Comparison of ENCODE assay signal across 26 cellular contexts in genomic region chr13:32622827-32623226, GRCh38. TPM values are rescaled to one million over a fixed set of nuclear protein-coding genes. Genes with fewer than 3 reads are reported as not detected.
DNase-seq lines count a peak whose midpoint lies in the region; ATAC-seq and TF ChIP-seq lines count a peak whose summit lies in the region.
"Had no signal": no experiment of that assay in that cellular context is flagged by ENCODE, and none has a peak within 500 bp of the region (broad histone marks: within the 10 kb centered on the region; RNA-seq: fewer than 3 reads in every experiment).

No MANE protein-coding gene starts in this region.

- no peaks in the 10 kb centered on the region for H3K27me3 Mint-ChIP-seq in activated CD4-positive, alpha-beta memory T cell treated with anti-CD3 and anti-CD28 coated beads, Interleukin-2, amount 10 ng/mL, durations not matched to agents 7 days and 5 days
- H3K27me3 Mint-ChIP-seq: stimulated activated memory B cell treated with anti-CD40 and anti-IgM and Interleukin-4, amounts not matched to agents 10 μg/mL and 1 μg/mL and 100 μg/mL, for 72 hours had no signal

- no peak overlapping the region for H3K4me3 Mint-ChIP-seq in activated CD4-positive, alpha-beta memory T cell treated with anti-CD3 and anti-CD28 coated beads, Interleukin-2, amount 10 ng/mL, durations not matched to agents 7 days and 5 days
- H3K4me3 Mint-ChIP-seq: stimulated activated memory B cell treated with anti-CD40 and anti-IgM and Interleukin-4, amounts not matched to agents 10 μg/mL and 1 μg/mL and 100 μg/mL, for 72 hours had no signal

- H4K20me1 ChIP-seq in HCT116 (ENCODE audit: insufficient read depth): no peaks in the 10 kb centered on the region

- no peak overlapping the region for H3K9ac ChIP-seq in HCT116 (ENCODE audit: low read length)

- peak; percentile 80 to 98 for ATAC-seq in activated naive CD4-positive, alpha-beta T cell treated with anti-CD3 and anti-CD28 coated beads, Interleukin-2, amount 50 U/mL, for 72 hours
- ATAC-seq in HCT116: no peak
- ATAC-seq in GM18873 (IDR thresholded peaks at IDR 0.05; ENCODE audit: low FRiP score, unreplicated experiment): no peak
- ATAC-seq: foreskin keratinocyte; GM12878; stimulated activated memory B cell treated with anti-CD40 and anti-IgM and Interleukin-4, amounts not matched to agents 10 μg/mL and 1 μg/mL and 100 μg/mL, for 72 hours had no signal

- H3K27ac Mint-ChIP-seq in activated naive CD4-positive, alpha-beta T cell treated with anti-CD3 and anti-CD28 coated beads, Interleukin-2, amount 50 U/mL, for 72 hours: peak overlapping the region in 1 of 2 donors; percentile 59
- H3K27ac Mint-ChIP-seq in activated CD4-positive, alpha-beta memory T cell treated with anti-CD3 and anti-CD28 coated beads, Interleukin-2, amount 10 ng/mL, durations not matched to agents 7 days and 5 days: peak overlapping the region; percentile 38
- H3K27ac Mint-ChIP-seq: stimulated activated memory B cell treated with anti-CD40 and anti-IgM and Interleukin-4, amounts not matched to agents 10 μg/mL and 1 μg/mL and 100 μg/mL, for 72 hours had no signal

- no peak for TF ChIP-seq POLR2A in HCT116 (IDR thresholded peaks at IDR 0.05; ENCODE audit: borderline replicate concordance, extremely low read depth, insufficient read depth, insufficient read length)

- no TSS peak for BruUV-seq in HCT116 (replicated peaks; lab: Mats Ljungman, UMichigan)

- no peaks in the 10 kb centered on the region for H3K4me1 ChIP-seq in HCT116 (ENCODE audit: control insufficient read depth in 1 of 2, insufficient read depth in 2 of 2, low read length in 2 of 2)
- H3K4me1 ChIP-seq: foreskin keratinocyte had no signal

- H3K27ac ChIP-seq in HCT116 (ENCODE audit: low read depth, low read length): no peak overlapping the region
- H3K27ac ChIP-seq: esophagus squamous epithelium, foreskin keratinocyte, left ventricle myocardium inferior, ovary had no signal

- H3K4me1 Mint-ChIP-seq in activated CD4-positive, alpha-beta memory T cell treated with anti-CD3 and anti-CD28 coated beads, Interleukin-2, amount 10 ng/mL, durations not matched to agents 7 days and 5 days: peaks cover 15% of the 10 kb centered on the region

- H3K27me3 ChIP-seq in HCT116 (ENCODE audit: insufficient read depth, low read length): no peaks in the 10 kb centered on the region
- H3K27me3 ChIP-seq: esophagus squamous epithelium, foreskin keratinocyte, ovary had no signal

- peak; percentile 5 to 57 for DNase-seq in activated naive CD4-positive, alpha-beta T cell treated with anti-CD3 and anti-CD28 coated beads, Interleukin-2, amount 50 U/mL, for 72 hours (ENCODE audit: low spot score in 2 of 2)
- DNase-seq in activated naive CD4-positive, alpha-beta T cell treated with anti-CD3 and anti-CD28 coated beads, Interleukin-2, amount 50 U/mL, for 16 hours: no peak
- DNase-seq in HCT116 (ENCODE audit: low read depth, low spot score) (no peak), kidney glomerular epithelial cell (lab: John Stamatoyannopoulos, UW) (no peak), NCI-H69 (lab: John Stamatoyannopoulos, UW) (no peak)
- no peak for DNase-seq in activated CD4-positive, alpha-beta memory T cell treated with anti-CD3 and anti-CD28 coated beads, Interleukin-2, amount 10 ng/mL, durations not matched to agents 7 days and 5 days
- peak; percentile 11 to 20 for DNase-seq in stimulated activated CD4-positive, alpha-beta T cell treated with anti-CD3 and anti-CD28 coated beads, Interleukin-2, amount 100 ng/mL, for 48 hours
- DNase-seq: activated CD8-positive, alpha-beta memory T cell treated with anti-CD3 and anti-CD28 coated beads, Interleukin-2, amount 50 U/mL, for 48 hours; activated gamma-delta T cell treated with Interleukin-2 at 50 U/mL for 16 hours; C1 segment of cervical spinal cord; COR-L47; esophagus squamous epithelium; foreskin keratinocyte; H7; head of caudate nucleus; Kasumi-1; left ventricle myocardium inferior; mesenchymal stem cell; NCI-H1417 treated with DMSO at 0.1 percent for 48 hours; NCI-H2081; NCI-H2227 treated with DMSO at 0.1 percent for 48 hours; ovary; Right ventricle myocardium superior had no signal

- no peak for TF ChIP-seq CTCF in HCT116 (IDR thresholded peaks at IDR 0.05 in 2 of 3, conservative IDR thresholded peaks at IDR 0.05 in 1 of 3; ENCODE audit: borderline replicate concordance in 1 of 3, insufficient read depth in 1 of 3, low read depth in 2 of 3, low read length in 2 of 3)

- no peak overlapping the region for H2AFZ ChIP-seq in HCT116 (ENCODE audit: low read depth, low read length, poor library complexity, severe bottlenecking)

- no peaks in the 10 kb centered on the region for H3K9me2 ChIP-seq in HCT116 (ENCODE audit: insufficient read depth)

- peaks cover 100% of the 10 kb centered on the region for H3K79me2 ChIP-seq in HCT116 (ENCODE audit: insufficient read depth, low read length)

- intact Hi-C loops in HCT116 (cut with micrococcal nuclease): no loop called here

- RAD21 ChIA-PET in HCT116 (lab: Charles Lee; ENCODE audit: low non-redundant PET in 1 of 2, low total read pairs in 2 of 2, uncharacterized antibody in 2 of 2, unreplicated experiment in 2 of 2): no interaction called here

- POLR2A ChIA-PET in HCT116 (lab: Charles Lee): no interaction called here
- POLR2A ChIA-PET in activated CD4-positive, alpha-beta memory T cell treated with anti-CD3 and anti-CD28 coated beads, Interleukin-2, amount 10 ng/mL, durations not matched to agents 7 days and 5 days (lab: Charles Lee): no interaction called here

- TF ChIP-seq RAD21 in HCT116 (IDR thresholded peaks at IDR 0.05; ENCODE audit: low read depth): no peak

- H3K4me2 ChIP-seq in HCT116 (ENCODE audit: low read length): no peak overlapping the region

- CTCF ChIA-PET in HCT116 (lab: Charles Lee): interaction anchor here (1.2 kb wide), 1 partner anchor 46 kb away, joined by 3 read pairs; no protein-coding TSS in a partner anchor
- CTCF ChIA-PET in activated CD4-positive, alpha-beta memory T cell treated with anti-CD3 and anti-CD28 coated beads, Interleukin-2, amount 10 ng/mL, durations not matched to agents 7 days and 5 days (lab: Charles Lee): interaction anchor here (0.9 kb wide), 1 partner anchor 37 kb away, joined by 3 read pairs; the partner anchor contains the start of gene PDS5B

- H3K9me3 ChIP-seq in HCT116 (ENCODE audit: control insufficient read depth in 1 of 2, insufficient read depth in 1 of 2, low read depth in 1 of 2, low read length in 2 of 2): peaks cover 8 to 21% of the 10 kb centered on the region in 2 experiments; a peak in 3 of 4 replicates
- H3K9me3 ChIP-seq: ovary had no signal

- peaks cover 13 to 35% of the 10 kb centered on the region in 2 donors for H3K36me3 Mint-ChIP-seq in activated naive CD4-positive, alpha-beta T cell treated with anti-CD3 and anti-CD28 coated beads, Interleukin-2, amount 50 U/mL, for 72 hours
- H3K36me3 Mint-ChIP-seq in activated CD4-positive, alpha-beta memory T cell treated with anti-CD3 and anti-CD28 coated beads, Interleukin-2, amount 10 ng/mL, durations not matched to agents 7 days and 5 days (ENCODE audit: low read depth): peaks cover 57% of the 10 kb centered on the region

- no peak overlapping the region for H3K4me3 ChIP-seq in HCT116 (replicated peaks in 1 of 2; ENCODE audit: low read depth in 1 of 2, low read length in 2 of 2)
- H3K4me3 ChIP-seq: esophagus squamous epithelium, GM12878, left ventricle myocardium inferior, ovary had no signal

- H3K36me3 ChIP-seq in HCT116 (ENCODE audit: control insufficient read depth in 1 of 2, insufficient read depth in 2 of 2, low read length in 2 of 2): no peaks in the 10 kb centered on the region
- H3K36me3 ChIP-seq: esophagus squamous epithelium, ovary had no signal

- peaks cover 14 to 22% of the 10 kb centered on the region in 2 donors for H3K9me3 Mint-ChIP-seq in activated naive CD4-positive, alpha-beta T cell treated with anti-CD3 and anti-CD28 coated beads, Interleukin-2, amount 50 U/mL, for 72 hours
- peaks cover 41% of the 10 kb centered on the region for H3K9me3 Mint-ChIP-seq in activated CD4-positive, alpha-beta memory T cell treated with anti-CD3 and anti-CD28 coated beads, Interleukin-2, amount 10 ng/mL, durations not matched to agents 7 days and 5 days

TF ChIP-seq in HCT116, 20 proteins besides CTCF, POLR2A, EP300 and RAD21:
- TF ChIP-seq EZH2phosphoT487 (IDR thresholded peaks at IDR 0.05; ENCODE audit: borderline replicate concordance): no peak
- peak; percentile 44; the same call in 1 of the 2 replicates for TF ChIP-seq CBX3 (IDR thresholded peaks at IDR 0.05; ENCODE audit: low read depth)

RNA-seq across cellular contexts. Expression of gene PDS5B, which starts 36.6 kb away (rescaled TPM):
- 10 to 100 TPM; 53.1 to 62.9 TPM for total RNA-seq in activated naive CD4-positive, alpha-beta T cell treated with anti-CD3 and anti-CD28 coated beads, Interleukin-2, amount 50 U/mL, for 72 hours
- total RNA-seq in HCT116 (2021; ENCODE audit: unreplicated experiment): 26.5 TPM
- 2.7 and 4.0 TPM in 2 replicates for polyA plus RNA-seq in HCT116 (2012)
- 10 to 100 TPM; 59.5 to 60.6 TPM for total RNA-seq in activated CD4-positive, alpha-beta memory T cell treated with anti-CD3 and anti-CD28 coated beads, Interleukin-2, amount 10 ng/mL, durations not matched to agents 7 days and 5 days

Comparison
In these comparisons a context has a peak if more than half of its experiments do, and no peak if none do; other contexts are left out.
1. DNase-seq: peak in activated naive CD4-positive, alpha-beta T cell treated with anti-CD3 and anti-CD28 coated beads, Interleukin-2, amount 50 U/mL, for 72 hours (2 of 2) and stimulated activated CD4-positive, alpha-beta T cell treated with anti-CD3 and anti-CD28 coated beads, Interleukin-2, amount 100 ng/mL, for 48 hours (2 of 2); none in activated naive CD4-positive, alpha-beta T cell treated with anti-CD3 and anti-CD28 coated beads, Interleukin-2, amount 50 U/mL, for 16 hours (single experiment), HCT116 (single experiment), activated CD4-positive, alpha-beta memory T cell treated with anti-CD3 and anti-CD28 coated beads, Interleukin-2, amount 10 ng/mL, durations not matched to agents 7 days and 5 days (single experiment), kidney glomerular epithelial cell (single experiment) and NCI-H69 (single experiment).
2. ATAC-seq: peak in activated naive CD4-positive, alpha-beta T cell treated with anti-CD3 and anti-CD28 coated beads, Interleukin-2, amount 50 U/mL, for 72 hours (2 of 2); none in HCT116 (single experiment) and GM18873 (single experiment).